ENCODE assay signal across 1 cellular context in genomic region chr6:74603676-74604075, GRCh38.
TF ChIP-seq lines count a peak whose summit lies in the region.

No MANE protein-coding gene starts in this region.

TF ChIP-seq in HepG2, 621 proteins besides CTCF, POLR2A, EP300 and RAD21 (continued from another document):
- TF ChIP-seq MTF2 (CRISPR knock-in tag; IDR thresholded peaks at IDR 0.05; ENCODE audit: borderline replicate concordance) (no peak), MYC (CRISPR knock-in tag; IDR thresholded peaks at IDR 0.05; ENCODE audit: borderline replicate concordance) (no peak), MAFK (conservative IDR thresholded peaks at IDR 0.05 in 1 of 2, IDR thresholded peaks at IDR 0.05 in 1 of 2; ENCODE audit: low read length in 2 of 2) (peak; percentile 43 to 79; a peak in 3 of 4 replicates), SMAD9 (CRISPR knock-in tag; IDR thresholded peaks at IDR 0.05) (no peak), MIER3 (CRISPR knock-in tag; IDR thresholded peaks at IDR 0.05; ENCODE audit: borderline replicate concordance) (no peak), ZNF362 (CRISPR knock-in tag; IDR thresholded peaks at IDR 0.05; ENCODE audit: borderline replicate concordance) (no peak), MAFF (IDR thresholded peaks at IDR 0.05; ENCODE audit: low read depth, low read length) (peak; percentile 67), ZBTB34 (CRISPR knock-in tag; IDR thresholded peaks at IDR 0.05) (no peak), ZFAT (CRISPR knock-in tag; conservative IDR thresholded peaks at IDR 0.05) (no peak), ZNF878 (CRISPR knock-in tag; IDR thresholded peaks at IDR 0.05) (no peak)
- TF ChIP-seq, protein P1, sequence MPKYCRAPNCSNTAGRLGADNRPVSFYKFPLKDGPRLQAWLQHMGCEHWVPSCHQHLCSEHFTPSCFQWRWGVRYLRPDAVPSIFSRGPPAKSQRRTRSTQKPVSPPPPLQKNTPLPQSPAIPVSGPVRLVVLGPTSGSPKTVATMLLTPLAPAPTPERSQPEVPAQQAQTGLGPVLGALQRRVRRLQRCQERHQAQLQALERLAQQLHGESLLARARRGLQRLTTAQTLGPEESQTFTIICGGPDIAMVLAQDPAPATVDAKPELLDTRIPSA (CRISPR knock-in tag; IDR thresholded peaks at IDR 0.05; ENCODE audit: borderline replicate concordance), result no peak
